In the genomic region with DNA sequence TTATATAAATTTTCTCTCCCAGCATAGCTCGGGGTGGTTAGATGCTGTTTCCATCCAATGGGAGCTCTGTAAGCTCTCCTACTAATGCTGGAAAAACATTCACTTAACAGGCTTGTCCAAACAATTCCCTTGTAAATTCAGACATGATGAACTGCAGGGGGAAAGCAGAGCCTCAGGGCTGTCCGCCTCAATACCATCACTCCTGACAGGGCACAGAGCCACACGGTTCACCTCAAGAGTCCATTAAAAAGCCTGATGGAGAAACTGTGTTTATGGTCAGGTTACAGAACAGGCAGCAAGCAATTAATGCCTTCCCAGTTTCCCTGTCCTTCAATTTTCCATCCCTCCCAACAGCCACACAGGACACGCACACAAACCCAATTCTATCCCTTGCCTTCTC, we compare ENCODE assay signal across 27 cellular contexts.
"Had no signal": no experiment of that assay in that cellular context is flagged by ENCODE, and none has a peak within 500 bp of the region (broad histone marks: within the 10 kb centered on the region; RNA-seq: fewer than 3 reads in every experiment).

No MANE protein-coding gene starts in this region.

- H3K4me3 Mint-ChIP-seq: activated CD4-positive, alpha-beta memory T cell treated with anti-CD3 and anti-CD28 coated beads for 36 hours; activated CD4-positive, alpha-beta T cell treated with anti-CD3 and anti-CD28 coated beads, Interleukin-2, amount 10 ng/mL, durations not matched to agents 24 days and 14 days; activated naive CD4-positive, alpha-beta T cell treated with anti-CD3 and anti-CD28 coated beads, Interleukin-2, amount 10 ng/mL, durations not matched to agents 7 days and 5 days; activated naive CD8-positive, alpha-beta T cell treated with anti-CD3 and anti-CD28 coated beads, Interleukin-2, amount 10 ng/mL, durations not matched to agents 7 days and 5 days; central memory CD8-positive, alpha-beta T cell; dendritic cell treated with granulocyte-macrophage colony-stimulating factor and Interleukin-4, amounts not matched to agents 40 ng/mL and 50 ng/mL, for 4 days; stimulated activated naive B cell treated with anti-CD40 and anti-IgM and Interleukin-4, amounts not matched to agents 10 μg/mL and 1 μg/mL and 100 μg/mL, for 72 hours; T-helper 17 cell had no signal

- H3K79me2 ChIP-seq: parathyroid adenoma had no signal

- H3K27me3 ChIP-seq: breast epithelium, right atrium auricular region, stomach, thyroid gland, upper lobe of right lung had no signal

- DNase-seq: activated CD4-positive, alpha-beta memory T cell treated with anti-CD3 and anti-CD28 coated beads for 36 hours; activated CD4-positive, alpha-beta T cell treated with anti-CD3 and anti-CD28 coated beads, Interleukin-2, amount 10 ng/mL, durations not matched to agents 24 days and 14 days; activated CD4-positive, CD25-positive, alpha-beta regulatory T cell treated with anti-CD3 and anti-CD28 coated beads, Interleukin-2, amount 50 U/mL, for 72 hours; activated CD8-positive, alpha-beta memory T cell treated with anti-CD3 and anti-CD28 coated beads, Interleukin-2, amount 50 U/mL, for 4 hours; activated gamma-delta T cell; activated naive CD4-positive, alpha-beta T cell treated with anti-CD3 and anti-CD28 coated beads, Interleukin-2, amount 10 ng/mL, durations not matched to agents 7 days and 5 days; activated naive CD8-positive, alpha-beta T cell treated with anti-CD3 and anti-CD28 coated beads, Interleukin-2, amount 10 ng/mL, durations not matched to agents 7 days and 5 days; activated T-cell treated with anti-CD3 and anti-CD28 coated beads, Interleukin-2, amount 50 U/mL, for 1 hour; amniotic stem cell; effector CD4-positive, alpha-beta T cell; esophagus squamous epithelium; left cardiac atrium; mammary epithelial cell; psoas muscle; stimulated activated CD4-positive, alpha-beta T cell treated with anti-CD3 and anti-CD28 coated beads, Interleukin-15, amount 100 ng/mL, for 24 hours; stimulated activated CD4-positive, alpha-beta T cell treated with anti-CD3 and anti-CD28 coated beads, Interleukin-2, amount 100 ng/mL, for 24 hours; stimulated activated naive B cell treated with anti-CD40 and anti-IgM and Interleukin-4, amounts not matched to agents 10 μg/mL and 1 μg/mL and 100 μg/mL, for 72 hours; stomach; T-helper 17 cell; T1000; thyroid gland; upper lobe of right lung had no signal

- H3K27ac ChIP-seq: breast epithelium, esophagus squamous epithelium, parathyroid adenoma, psoas muscle, right atrium auricular region, stomach, thyroid gland, upper lobe of right lung had no signal

- ATAC-seq: left cardiac atrium; psoas muscle; stimulated activated naive B cell treated with anti-CD40 and anti-IgM and Interleukin-4, amounts not matched to agents 10 μg/mL and 1 μg/mL and 100 μg/mL, for 72 hours; T-helper 17 cell; upper lobe of right lung had no signal

- H3K27me3 Mint-ChIP-seq: activated CD4-positive, alpha-beta memory T cell treated with anti-CD3 and anti-CD28 coated beads for 36 hours; activated CD4-positive, alpha-beta T cell treated with anti-CD3 and anti-CD28 coated beads, Interleukin-2, amount 10 ng/mL, durations not matched to agents 24 days and 14 days; activated naive CD4-positive, alpha-beta T cell treated with anti-CD3 and anti-CD28 coated beads, Interleukin-2, amount 10 ng/mL, durations not matched to agents 7 days and 5 days; activated naive CD8-positive, alpha-beta T cell treated with anti-CD3 and anti-CD28 coated beads, Interleukin-2, amount 10 ng/mL, durations not matched to agents 7 days and 5 days; central memory CD8-positive, alpha-beta T cell; dendritic cell treated with granulocyte-macrophage colony-stimulating factor and Interleukin-4, amounts not matched to agents 40 ng/mL and 50 ng/mL, for 4 days; stimulated activated naive B cell treated with anti-CD40 and anti-IgM and Interleukin-4, amounts not matched to agents 10 μg/mL and 1 μg/mL and 100 μg/mL, for 72 hours; T-helper 17 cell had no signal

- H3K9me3 ChIP-seq: breast epithelium, esophagus squamous epithelium, psoas muscle, right atrium auricular region, stomach, thyroid gland, upper lobe of right lung had no signal

- H3K36me3 ChIP-seq: breast epithelium, esophagus squamous epithelium, right atrium auricular region, stomach, thyroid gland, upper lobe of right lung had no signal

- H3K27ac Mint-ChIP-seq: activated CD4-positive, alpha-beta memory T cell treated with anti-CD3 and anti-CD28 coated beads for 36 hours; activated CD4-positive, alpha-beta T cell treated with anti-CD3 and anti-CD28 coated beads, Interleukin-2, amount 10 ng/mL, durations not matched to agents 24 days and 14 days; activated naive CD4-positive, alpha-beta T cell treated with anti-CD3 and anti-CD28 coated beads, Interleukin-2, amount 10 ng/mL, durations not matched to agents 7 days and 5 days; activated naive CD8-positive, alpha-beta T cell treated with anti-CD3 and anti-CD28 coated beads, Interleukin-2, amount 10 ng/mL, durations not matched to agents 7 days and 5 days; dendritic cell treated with granulocyte-macrophage colony-stimulating factor and Interleukin-4, amounts not matched to agents 40 ng/mL and 50 ng/mL, for 4 days; stimulated activated naive B cell treated with anti-CD40 and anti-IgM and Interleukin-4, amounts not matched to agents 10 μg/mL and 1 μg/mL and 100 μg/mL, for 72 hours; T-helper 17 cell had no signal

- H3K4me1 ChIP-seq: breast epithelium, esophagus squamous epithelium, parathyroid adenoma, psoas muscle, right atrium auricular region, thyroid gland, upper lobe of right lung had no signal

- H3K9me3 Mint-ChIP-seq: activated CD4-positive, alpha-beta memory T cell treated with anti-CD3 and anti-CD28 coated beads for 36 hours; activated CD4-positive, alpha-beta T cell treated with anti-CD3 and anti-CD28 coated beads, Interleukin-2, amount 10 ng/mL, durations not matched to agents 24 days and 14 days; activated naive CD4-positive, alpha-beta T cell treated with anti-CD3 and anti-CD28 coated beads, Interleukin-2, amount 10 ng/mL, durations not matched to agents 7 days and 5 days; activated naive CD8-positive, alpha-beta T cell treated with anti-CD3 and anti-CD28 coated beads, Interleukin-2, amount 10 ng/mL, durations not matched to agents 7 days and 5 days; stimulated activated naive B cell treated with anti-CD40 and anti-IgM and Interleukin-4, amounts not matched to agents 10 μg/mL and 1 μg/mL and 100 μg/mL, for 72 hours had no signal

- H2AFZ ChIP-seq: parathyroid adenoma had no signal

- H3K36me3 Mint-ChIP-seq: activated CD4-positive, alpha-beta memory T cell treated with anti-CD3 and anti-CD28 coated beads for 36 hours; activated naive CD4-positive, alpha-beta T cell treated with anti-CD3 and anti-CD28 coated beads, Interleukin-2, amount 10 ng/mL, durations not matched to agents 7 days and 5 days; activated naive CD8-positive, alpha-beta T cell treated with anti-CD3 and anti-CD28 coated beads, Interleukin-2, amount 10 ng/mL, durations not matched to agents 7 days and 5 days; stimulated activated naive B cell treated with anti-CD40 and anti-IgM and Interleukin-4, amounts not matched to agents 10 μg/mL and 1 μg/mL and 100 μg/mL, for 72 hours had no signal

- H3K4me3 ChIP-seq: breast epithelium, esophagus squamous epithelium, psoas muscle, right atrium auricular region, stomach, thyroid gland, upper lobe of right lung had no signal

- H3K9ac ChIP-seq: parathyroid adenoma had no signal

- H3K4me1 Mint-ChIP-seq: activated CD4-positive, alpha-beta T cell treated with anti-CD3 and anti-CD28 coated beads, Interleukin-2, amount 10 ng/mL, durations not matched to agents 24 days and 14 days; activated naive CD4-positive, alpha-beta T cell treated with anti-CD3 and anti-CD28 coated beads, Interleukin-2, amount 10 ng/mL, durations not matched to agents 7 days and 5 days; activated naive CD8-positive, alpha-beta T cell treated with anti-CD3 and anti-CD28 coated beads, Interleukin-2, amount 10 ng/mL, durations not matched to agents 7 days and 5 days; central memory CD8-positive, alpha-beta T cell; stimulated activated naive B cell treated with anti-CD40 and anti-IgM and Interleukin-4, amounts not matched to agents 10 μg/mL and 1 μg/mL and 100 μg/mL, for 72 hours; T-helper 17 cell had no signal
